13 cellular contexts compared by ENCODE assay signal in genomic region chr10:69349542-69349888, GRCh38.
A peak's percentile ranks its signal among the peaks of the same experiment; 100 is the strongest.
DNase-seq lines count a peak whose midpoint lies in the region; ATAC-seq and TF ChIP-seq lines count a peak whose summit lies in the region.
"Had no signal": no experiment of that assay in that cellular context is flagged by ENCODE, and none has a peak within 500 bp of the region (broad histone marks: within the 10 kb centered on the region; RNA-seq: fewer than 3 reads in every experiment).

No MANE protein-coding gene starts in this region.

- no peak for TF ChIP-seq RAD21 in IMR-90 (IDR thresholded peaks at IDR 0.05; ENCODE audit: low read length)

- H3K4ac ChIP-seq in IMR-90 (ENCODE audit: low read depth, low read length), result peak overlapping the region; percentile 81

- H2AK5ac ChIP-seq in IMR-90 (ENCODE audit: low read depth, low read length), result peak overlapping the region; percentile 47; the same call in 1 of the 2 replicates

- POLR2A ChIA-PET in IMR-90 (lab: Charles Lee; ENCODE audit: unreplicated experiment), result no interaction called here

- H4K91ac ChIP-seq in IMR-90 (ENCODE audit: insufficient read depth, low read depth, low read length), result peak overlapping the region; percentile 35

- TF ChIP-seq POLR2A in IMR-90 (IDR thresholded peaks at IDR 0.05; ENCODE audit: low read depth, low read length), result no peak

- H3K27ac ChIP-seq in BLaER1 treated with 17β-estradiol and CSF1 and Interleukin-3, amounts not matched to agents 10 nM and 100 nM, result peak overlapping the region; percentile 7 to 68 (median 47); a peak in 17 of 22 replicates
- H3K27ac ChIP-seq in IMR-90 (ENCODE audit: insufficient read depth, low read length) (peak overlapping the region; percentile 45; the same call in 1 of the 2 replicates), mammary epithelial cell (ENCODE audit: insufficient read depth, low read depth, low read length) (peak overlapping the region; percentile 87), osteoblast (ENCODE audit: low read depth, low read length) (peak overlapping the region; percentile 96)

- H3K4me3 ChIP-seq in BLaER1 treated with 17β-estradiol and CSF1 and Interleukin-3, amounts not matched to agents 10 nM and 100 nM, result no peak overlapping the region
- H3K4me3 ChIP-seq in IMR-90 (ENCODE audit: insufficient read depth, low read depth, low read length), result no peak overlapping the region
- no peak overlapping the region for H3K4me3 ChIP-seq in mammary epithelial cell (replicated peaks in 1 of 3; ENCODE audit: insufficient read depth in 1 of 3, low read depth in 2 of 3, low read length in 3 of 3)
- no peak overlapping the region for H3K4me3 ChIP-seq in osteoblast (ENCODE audit: insufficient read depth, low read length)
- H3K4me3 ChIP-seq: GM12878, MG63, thoracic aorta had no signal

- TF ChIP-seq CTCF in IMR-90 (conservative IDR thresholded peaks at IDR 0.05; ENCODE audit: low read depth, low read length) (no peak), mammary epithelial cell (conservative IDR thresholded peaks at IDR 0.05 in 1 of 2, IDR thresholded peaks at IDR 0.05 in 1 of 2; ENCODE audit: extremely low read depth in 1 of 2, insufficient read depth in 1 of 2, low read depth in 1 of 2, low read length in 2 of 2) (no peak), osteoblast (IDR thresholded peaks at IDR 0.05; ENCODE audit: extremely low read depth, low read depth, low read length) (no peak)

- ATAC-seq in IMR-90 (ENCODE audit: low read depth) (no peak), HG02870 (IDR thresholded peaks at IDR 0.05; ENCODE audit: unreplicated experiment) (no peak)
- ATAC-seq: GM12878 had no signal

- CTCF ChIA-PET in IMR-90 (lab: Yijun Ruan, JAX) (no interaction called here), mammary epithelial cell (lab: Charles Lee; ENCODE audit: low non-redundant PET) (no interaction called here)

- H2BK15ac ChIP-seq in IMR-90 (ENCODE audit: low read depth, low read length), result peak overlapping the region; percentile 42; the same call in 1 of the 3 replicates

- in situ Hi-C loops in IMR-90 (cut with MboI; ENCODE audit: low sequenced_read_pairs) (no loop called here), mammary epithelial cell (cut with MboI; ENCODE audit: low sequenced_read_pairs in 2 of 2) (no loop called here)

- peaks cover 43 to 80% of the 10 kb centered on the region in 2 experiments for H3K79me1 ChIP-seq in IMR-90 (ENCODE audit: low read depth in 1 of 2, low read length in 2 of 2)

- H3K4me1 ChIP-seq in BLaER1 treated with 17β-estradiol and CSF1 and Interleukin-3, amounts not matched to agents 10 nM and 100 nM, result peaks cover 50 to 78% (median 58%) of the 10 kb centered on the region in 10 experiments
- H3K4me1 ChIP-seq in IMR-90 (ENCODE audit: control insufficient read depth, insufficient read depth, low read length) (peaks cover 19% of the 10 kb centered on the region), mammary epithelial cell (ENCODE audit: insufficient read depth, low read length) (peaks cover 39% of the 10 kb centered on the region), osteoblast (ENCODE audit: insufficient read depth, low read length) (peaks cover 41% of the 10 kb centered on the region)

- H4K5ac ChIP-seq in IMR-90 (ENCODE audit: low read depth, low read length), result no peak overlapping the region

- H4K8ac ChIP-seq in IMR-90 (ENCODE audit: low read depth in 2 of 2, low read length in 2 of 2), result peak overlapping the region in 1 of 2 experiments; percentile 88; a peak in 2 of 4 replicates

- peak overlapping the region; percentile 68 for H2BK20ac ChIP-seq in IMR-90 (ENCODE audit: low read depth, low read length)

- peak overlapping the region; percentile 71 for H2AK9ac ChIP-seq in IMR-90 (replicated peaks; ENCODE audit: low read depth, low read length, poor library complexity)

- H2BK5ac ChIP-seq in IMR-90 (ENCODE audit: low read depth, low read length, poor library complexity, severe bottlenecking), result peak overlapping the region; percentile 17

- H3K9me1 ChIP-seq in IMR-90 (ENCODE audit: insufficient read depth, low read length), result peaks cover 32% of the 10 kb centered on the region

- H3K27me3 ChIP-seq in BLaER1 treated with 17β-estradiol and CSF1 and Interleukin-3, amounts not matched to agents 10 nM and 100 nM, result no peaks in the 10 kb centered on the region
- H3K27me3 ChIP-seq in IMR-90 (ENCODE audit: control insufficient read depth, insufficient read depth, low read length) (no peaks in the 10 kb centered on the region), mammary epithelial cell (ENCODE audit: insufficient read depth, low read length) (no peaks in the 10 kb centered on the region), osteoblast (ENCODE audit: insufficient read depth, low read length) (no peaks in the 10 kb centered on the region)
- H3K27me3 ChIP-seq: MG63 had no signal

- peaks cover 29 to 88% (median 61%) of the 10 kb centered on the region in 11 experiments for H3K36me3 ChIP-seq in BLaER1 treated with 17β-estradiol and CSF1 and Interleukin-3, amounts not matched to agents 10 nM and 100 nM
- H3K36me3 ChIP-seq in IMR-90 (ENCODE audit: control insufficient read depth, insufficient read depth, low read length), result peaks cover 14% of the 10 kb centered on the region
- peaks cover 10% of the 10 kb centered on the region for H3K36me3 ChIP-seq in mammary epithelial cell (ENCODE audit: insufficient read depth, low read length)
- peaks cover 28% of the 10 kb centered on the region for H3K36me3 ChIP-seq in osteoblast (ENCODE audit: insufficient read depth, low read length)

- DNase-seq in IMR-90, result no peak
- no peak for DNase-seq in mammary epithelial cell
- no peak for DNase-seq in osteoblast (ENCODE audit: insufficient read length, low spot score, missing footprints)
- no peak for DNase-seq in hippocampal formation (lab: John Stamatoyannopoulos, UW)
- no peak for DNase-seq in effector CD4-positive, alpha-beta T cell
- DNase-seq in NCI-H187 treated with DMSO at 0.1 percent for 48 hours (lab: John Stamatoyannopoulos, UW), result no peak
- DNase-seq: anterior cingulate cortex; stimulated activated CD4-positive, alpha-beta T cell treated with anti-CD3 and anti-CD28 coated beads, Interleukin-2, amount 100 ng/mL, for 48 hours had no signal

- H3K9ac ChIP-seq in BLaER1 treated with 17β-estradiol and CSF1 and Interleukin-3, amounts not matched to agents 10 nM and 100 nM, result peak overlapping the region in 4 of 11 experiments; percentile 16 to 49 (median 38); a peak in 2 of 22 replicates
- H3K9ac ChIP-seq in IMR-90 (ENCODE audit: low read depth, low read length), result no peak overlapping the region
- peak overlapping the region; percentile 34 for H3K9ac ChIP-seq in mammary epithelial cell (ENCODE audit: insufficient read depth, low read length)

- H3K9me3 ChIP-seq in BLaER1 treated with 17β-estradiol and CSF1 and Interleukin-3, amounts not matched to agents 10 nM and 100 nM (replicated peaks in 1 of 11), result peaks cover 0 to 17% (median 0%) of the 10 kb centered on the region in 11 experiments; a peak in 9 of 22 replicates
- no peaks in the 10 kb centered on the region for H3K9me3 ChIP-seq in IMR-90 (ENCODE audit: control insufficient read depth, insufficient read depth, low read length)
- H3K9me3 ChIP-seq in mammary epithelial cell (replicated peaks; ENCODE audit: insufficient read depth, low read length), result no peaks in the 10 kb centered on the region
- no peaks in the 10 kb centered on the region for H3K9me3 ChIP-seq in osteoblast (ENCODE audit: low read depth, low read length)
- H3K9me3 ChIP-seq: MG63, thoracic aorta had no signal

- H3K56ac ChIP-seq in IMR-90 (ENCODE audit: extremely low read depth, insufficient read depth, low read length), result no peak overlapping the region

- peaks cover 82% of the 10 kb centered on the region for H3K79me2 ChIP-seq in mammary epithelial cell (ENCODE audit: insufficient read depth, low read length)
- H3K79me2 ChIP-seq in osteoblast (ENCODE audit: insufficient read depth, low read length), result peaks cover 83% of the 10 kb centered on the region

- H4K20me1 ChIP-seq in BLaER1 treated with 17β-estradiol and CSF1 and Interleukin-3, amounts not matched to agents 10 nM and 100 nM, result peaks cover 0 to 83% (median 7%) of the 10 kb centered on the region in 11 experiments; a peak in 9 of 22 replicates
- H4K20me1 ChIP-seq in IMR-90 (ENCODE audit: insufficient read depth, low read length), result peaks cover 23% of the 10 kb centered on the region
- H4K20me1 ChIP-seq in mammary epithelial cell (ENCODE audit: insufficient read depth, low read length), result no peaks in the 10 kb centered on the region
- H4K20me1 ChIP-seq in osteoblast (ENCODE audit: insufficient read depth, low read length), result peaks cover 14% of the 10 kb centered on the region

- H3K4me2 ChIP-seq in BLaER1 treated with 17β-estradiol and CSF1 and Interleukin-3, amounts not matched to agents 10 nM and 100 nM, result peak overlapping the region; percentile 52 to 98 (median 70); a peak in 21 of 22 replicates
- no peak overlapping the region for H3K4me2 ChIP-seq in IMR-90 (ENCODE audit: low read depth, low read length)
- peak overlapping the region; percentile 40 for H3K4me2 ChIP-seq in mammary epithelial cell (ENCODE audit: insufficient read depth, low read depth, low read length)
- H3K4me2 ChIP-seq in osteoblast (ENCODE audit: insufficient read depth, low read length), result peak overlapping the region; percentile 44

- peak overlapping the region; percentile 27 for H3K14ac ChIP-seq in IMR-90 (replicated peaks; ENCODE audit: low read depth, low read length)

- peak overlapping the region; percentile 21; the same call in 1 of the 2 replicates for H3K23ac ChIP-seq in IMR-90 (ENCODE audit: low read depth, low read length)

- H3K18ac ChIP-seq in IMR-90 (ENCODE audit: low read depth, low read length), result no peak overlapping the region

- WGBS in IMR-90 (ENCODE audit: extremely low coverage in 2 of 2, insufficient read length in 1 of 2), 2 experiments, result no CpG with 5 or more reads among the region's 3 CpGs
- 12% methylated on average over 3 of the region's 3 CpGs for WGBS in mammary epithelial cell (ENCODE audit: low coverage, missing lambda C conversion rate)

- BruUV-seq in IMR-90 (replicated peaks; lab: Mats Ljungman, UMichigan), result no TSS peak
- BruUV-seq in mammary epithelial cell (replicated peaks; lab: Mats Ljungman, UMichigan), result no TSS peak

- dilution Hi-C loops in IMR-90 (cut with HindIII; ENCODE audit: low sequenced_read_pairs, unreplicated experiment) (no loop called here), mammary epithelial cell (cut with HindIII; ENCODE audit: low sequenced_read_pairs) (no loop called here)

- H2BK120ac ChIP-seq in IMR-90 (ENCODE audit: low read depth, low read length), result peak overlapping the region; percentile 50

- peak overlapping the region; percentile 77 for H2AFZ ChIP-seq in IMR-90 (replicated peaks; ENCODE audit: low read length, poor library complexity)
- no peak overlapping the region for H2AFZ ChIP-seq in mammary epithelial cell (ENCODE audit: low read depth, low read length)
- peak overlapping the region; percentile 17 for H2AFZ ChIP-seq in osteoblast (ENCODE audit: low read length)

- intact Hi-C loops in IMR-90 (cut with micrococcal nuclease) (no loop called here), mammary epithelial cell (cut with micrococcal nuclease) (loop anchor here (1.0 kb wide), 1 partner anchor 30 kb away; no protein-coding TSS in a partner anchor)

TF ChIP-seq in IMR-90, 13 proteins besides CTCF, POLR2A, EP300 and RAD21 (continues in another document):
- no peak for TF ChIP-seq RFX5 (IDR thresholded peaks at IDR 0.05; ENCODE audit: low read depth, low read length)
- TF ChIP-seq CEBPB (IDR thresholded peaks at IDR 0.05; ENCODE audit: low read depth, low read length), result no peak
- no peak for TF ChIP-seq MAZ (IDR thresholded peaks at IDR 0.05; ENCODE audit: borderline replicate concordance, low read depth, low read length)

Comparison
In these comparisons a context has a peak if more than half of its experiments do, and no peak if none do; other contexts are left out.
1. H3K27ac ChIP-seq: peak in every context shown above with its lines; median percentile 96 in osteoblast; 87 in mammary epithelial cell; 47 in BLaER1 treated with 17β-estradiol and CSF1 and Interleukin-3, amounts not matched to agents 10 nM and 100 nM; 45 in IMR-90.